1 cellular context compared by ENCODE assay signal in the genomic region with DNA sequence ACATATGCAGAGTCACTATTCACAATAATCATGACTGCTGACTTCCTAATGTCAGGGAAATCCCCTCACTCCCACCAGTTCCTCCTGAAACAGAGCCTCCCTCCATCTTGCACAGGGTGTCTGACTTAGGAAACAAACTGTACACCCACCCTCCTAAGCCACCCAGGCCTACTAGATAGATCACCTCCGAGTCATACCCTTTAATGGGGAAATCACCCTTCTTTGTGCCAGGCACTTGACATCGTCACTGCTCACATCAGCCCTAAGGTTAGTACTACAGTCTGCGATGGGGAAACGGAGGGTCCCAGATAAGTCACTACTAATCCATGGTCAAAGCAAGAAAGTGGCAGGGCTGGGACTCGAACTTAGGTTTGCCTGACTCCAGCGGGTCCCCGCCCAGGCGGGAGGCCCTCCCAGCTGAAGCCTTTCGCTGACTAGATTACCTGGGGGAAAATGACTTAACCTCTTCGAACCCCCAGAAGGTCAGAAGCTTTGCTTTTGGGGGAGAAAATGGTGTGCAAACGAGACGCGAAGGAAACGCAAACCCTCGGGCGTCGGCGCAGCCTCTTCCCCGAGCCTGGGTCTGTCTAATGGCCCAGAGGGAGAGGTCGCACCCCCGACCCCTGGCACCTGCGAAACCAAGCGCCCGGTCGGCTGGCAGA.
TF ChIP-seq lines count a peak whose summit lies in the region.

No MANE protein-coding gene starts in this region.

TF ChIP-seq in GM12878, 131 proteins besides CTCF, POLR2A, EP300 and RAD21 (continued from another document and continues in another):
- TF ChIP-seq, protein P1, sequence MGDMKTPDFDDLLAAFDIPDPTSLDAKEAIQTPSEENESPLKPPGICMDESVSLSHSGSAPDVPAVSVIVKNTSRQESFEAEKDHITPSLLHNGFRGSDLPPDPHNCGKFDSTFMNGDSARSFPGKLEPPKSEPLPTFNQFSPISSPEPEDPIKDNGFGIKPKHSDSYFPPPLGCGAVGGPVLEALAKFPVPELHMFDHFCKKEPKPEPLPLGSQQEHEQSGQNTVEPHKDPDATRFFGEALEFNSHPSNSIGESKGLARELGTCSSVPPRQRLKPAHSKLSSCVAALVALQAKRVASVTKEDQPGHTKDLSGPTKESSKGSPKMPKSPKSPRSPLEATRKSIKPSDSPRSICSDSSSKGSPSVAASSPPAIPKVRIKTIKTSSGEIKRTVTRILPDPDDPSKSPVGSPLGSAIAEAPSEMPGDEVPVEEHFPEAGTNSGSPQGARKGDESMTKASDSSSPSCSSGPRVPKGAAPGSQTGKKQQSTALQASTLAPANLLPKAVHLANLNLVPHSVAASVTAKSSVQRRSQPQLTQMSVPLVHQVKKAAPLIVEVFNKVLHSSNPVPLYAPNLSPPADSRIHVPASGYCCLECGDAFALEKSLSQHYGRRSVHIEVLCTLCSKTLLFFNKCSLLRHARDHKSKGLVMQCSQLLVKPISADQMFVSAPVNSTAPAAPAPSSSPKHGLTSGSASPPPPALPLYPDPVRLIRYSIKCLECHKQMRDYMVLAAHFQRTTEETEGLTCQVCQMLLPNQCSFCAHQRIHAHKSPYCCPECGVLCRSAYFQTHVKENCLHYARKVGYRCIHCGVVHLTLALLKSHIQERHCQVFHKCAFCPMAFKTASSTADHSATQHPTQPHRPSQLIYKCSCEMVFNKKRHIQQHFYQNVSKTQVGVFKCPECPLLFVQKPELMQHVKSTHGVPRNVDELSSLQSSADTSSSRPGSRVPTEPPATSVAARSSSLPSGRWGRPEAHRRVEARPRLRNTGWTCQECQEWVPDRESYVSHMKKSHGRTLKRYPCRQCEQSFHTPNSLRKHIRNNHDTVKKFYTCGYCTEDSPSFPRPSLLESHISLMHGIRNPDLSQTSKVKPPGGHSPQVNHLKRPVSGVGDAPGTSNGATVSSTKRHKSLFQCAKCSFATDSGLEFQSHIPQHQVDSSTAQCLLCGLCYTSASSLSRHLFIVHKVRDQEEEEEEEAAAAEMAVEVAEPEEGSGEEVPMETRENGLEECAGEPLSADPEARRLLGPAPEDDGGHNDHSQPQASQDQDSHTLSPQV (IDR thresholded peaks at IDR 0.05): no peak
- TF ChIP-seq RELA (IDR thresholded peaks at IDR 0.05; ENCODE audit: borderline replicate concordance, partially characterized antibody) (peak; percentile 80), SIN3A (IDR thresholded peaks at IDR 0.05; ENCODE audit: low read depth, low read length) (no peak; the same call in 1 of the 2 replicates), IKZF2 (IDR thresholded peaks at IDR 0.05) (peak in 1 of 2 experiments; percentile 13; a peak in 2 of 4 replicates), EGR1 (IDR thresholded peaks at IDR 0.05; ENCODE audit: borderline replicate concordance in 1 of 2, low read depth in 2 of 2, low read length in 2 of 2) (peak in 1 of 2 experiments; percentile 67; a peak in 1 of 3 replicates), NR2C1 (IDR thresholded peaks at IDR 0.05) (no peak), MYB (IDR thresholded peaks at IDR 0.05; ENCODE audit: borderline replicate concordance, low read depth, low read length) (no peak), GABPA (IDR thresholded peaks at IDR 0.05; ENCODE audit: low read depth) (no peak), EZH2 (IDR thresholded peaks at IDR 0.05; ENCODE audit: borderline replicate concordance, control insufficient read depth, low read depth, low read length) (no peak), NBN (IDR thresholded peaks at IDR 0.05) (peak; percentile 60; the same call in 1 of the 2 replicates), MTA3 (IDR thresholded peaks at IDR 0.05; ENCODE audit: borderline replicate concordance, low read length) (peak; percentile 88), ZBTB33 (IDR thresholded peaks at IDR 0.05) (no peak), RAD51 (IDR thresholded peaks at IDR 0.05) (no peak), ESRRA (IDR thresholded peaks at IDR 0.05; ENCODE audit: low read length) (no peak), SP1 (IDR thresholded peaks at IDR 0.05; ENCODE audit: low read depth, low read length) (peak; percentile 46), ZNF207 (IDR thresholded peaks at IDR 0.05; ENCODE audit: borderline replicate concordance) (peak; percentile 37; the same call in 1 of the 2 replicates), LARP7 (IDR thresholded peaks at IDR 0.05) (no peak), ZNF24 (IDR thresholded peaks at IDR 0.05) (no peak), SIX5 (IDR thresholded peaks at IDR 0.05; ENCODE audit: low read depth, low read length, severe bottlenecking) (no peak), CBFB (IDR thresholded peaks at IDR 0.05; ENCODE audit: low read depth) (no peak), FOXM1 (IDR thresholded peaks at IDR 0.05; ENCODE audit: low read depth, low read length) (no peak), YY1 (IDR thresholded peaks at IDR 0.05; ENCODE audit: low read depth, low read length) (peak; percentile 89), POLR2AphosphoS5 (IDR thresholded peaks at IDR 0.05; ENCODE audit: low read length) (peak; percentile 81), E2F4 (IDR thresholded peaks at IDR 0.05; ENCODE audit: low read depth, low read length) (no peak), RB1 (IDR thresholded peaks at IDR 0.05; ENCODE audit: borderline replicate concordance) (no peak), HDGF (IDR thresholded peaks at IDR 0.05) (no peak), SREBF1 (IDR thresholded peaks at IDR 0.05; ENCODE audit: low read length) (no peak), JUND (IDR thresholded peaks at IDR 0.05; ENCODE audit: low read depth, low read length) (no peak), TBL1XR1 (IDR thresholded peaks at IDR 0.05; ENCODE audit: low read depth, low read length) (no peak), BACH1 (IDR thresholded peaks at IDR 0.05; ENCODE audit: borderline replicate concordance) (peak; percentile 98), DPF2 (IDR thresholded peaks at IDR 0.05) (no peak), STAT1 (conservative IDR thresholded peaks at IDR 0.05) (no peak), KDM1A (IDR thresholded peaks at IDR 0.05; ENCODE audit: borderline replicate concordance) (no peak), TAF1 (IDR thresholded peaks at IDR 0.05; ENCODE audit: borderline replicate concordance, low read depth, low read length) (no peak; the same call in 1 of the 2 replicates), IKZF1 (conservative IDR thresholded peaks at IDR 0.05) (no peak), ATF7 (IDR thresholded peaks at IDR 0.05; ENCODE audit: low read depth) (peak; percentile 42; the same call in 1 of the 2 replicates), ZZZ3 (IDR thresholded peaks at IDR 0.05; ENCODE audit: control insufficient read depth, insufficient read length, low read depth) (no peak), ZNF384 (IDR thresholded peaks at IDR 0.05; ENCODE audit: borderline replicate concordance, low read depth, low read length) (no peak), FOS (IDR thresholded peaks at IDR 0.05; ENCODE audit: borderline replicate concordance, extremely low read depth, insufficient read length) (no peak), JUNB (IDR thresholded peaks at IDR 0.05) (no peak), KAT2A (conservative IDR thresholded peaks at IDR 0.05; ENCODE audit: control insufficient read depth, low read depth, low read length) (no peak), NR2F1 (conservative IDR thresholded peaks at IDR 0.05) (peak; percentile 92), PAX8 (IDR thresholded peaks at IDR 0.05) (no peak), CREM (IDR thresholded peaks at IDR 0.05; ENCODE audit: low read depth) (peak; percentile 58; the same call in 1 of the 2 replicates), ZNF687 (IDR thresholded peaks at IDR 0.05) (no peak; the same call in 1 of the 2 replicates), ZBED1 (IDR thresholded peaks at IDR 0.05; ENCODE audit: borderline replicate concordance) (peak; percentile 95), FOXK2 (IDR thresholded peaks at IDR 0.05) (no peak)
- TF ChIP-seq, protein P2, sequence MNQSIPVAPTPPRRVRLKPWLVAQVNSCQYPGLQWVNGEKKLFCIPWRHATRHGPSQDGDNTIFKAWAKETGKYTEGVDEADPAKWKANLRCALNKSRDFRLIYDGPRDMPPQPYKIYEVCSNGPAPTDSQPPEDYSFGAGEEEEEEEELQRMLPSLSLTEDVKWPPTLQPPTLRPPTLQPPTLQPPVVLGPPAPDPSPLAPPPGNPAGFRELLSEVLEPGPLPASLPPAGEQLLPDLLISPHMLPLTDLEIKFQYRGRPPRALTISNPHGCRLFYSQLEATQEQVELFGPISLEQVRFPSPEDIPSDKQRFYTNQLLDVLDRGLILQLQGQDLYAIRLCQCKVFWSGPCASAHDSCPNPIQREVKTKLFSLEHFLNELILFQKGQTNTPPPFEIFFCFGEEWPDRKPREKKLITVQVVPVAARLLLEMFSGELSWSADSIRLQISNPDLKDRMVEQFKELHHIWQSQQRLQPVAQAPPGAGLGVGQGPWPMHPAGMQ (IDR thresholded peaks at IDR 0.05; ENCODE audit: borderline replicate concordance): no peak
- TF ChIP-seq, protein P3, sequence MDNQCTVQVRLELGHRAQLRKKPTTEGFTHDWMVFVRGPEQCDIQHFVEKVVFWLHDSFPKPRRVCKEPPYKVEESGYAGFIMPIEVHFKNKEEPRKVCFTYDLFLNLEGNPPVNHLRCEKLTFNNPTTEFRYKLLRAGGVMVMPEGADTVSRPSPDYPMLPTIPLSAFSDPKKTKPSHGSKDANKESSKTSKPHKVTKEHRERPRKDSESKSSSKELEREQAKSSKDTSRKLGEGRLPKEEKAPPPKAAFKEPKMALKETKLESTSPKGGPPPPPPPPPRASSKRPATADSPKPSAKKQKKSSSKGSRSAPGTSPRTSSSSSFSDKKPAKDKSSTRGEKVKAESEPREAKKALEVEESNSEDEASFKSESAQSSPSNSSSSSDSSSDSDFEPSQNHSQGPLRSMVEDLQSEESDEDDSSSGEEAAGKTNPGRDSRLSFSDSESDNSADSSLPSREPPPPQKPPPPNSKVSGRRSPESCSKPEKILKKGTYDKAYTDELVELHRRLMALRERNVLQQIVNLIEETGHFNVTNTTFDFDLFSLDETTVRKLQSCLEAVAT (IDR thresholded peaks at IDR 0.05): peak; percentile 80; the same call in 1 of the 2 replicates
- TF ChIP-seq, protein P4, sequence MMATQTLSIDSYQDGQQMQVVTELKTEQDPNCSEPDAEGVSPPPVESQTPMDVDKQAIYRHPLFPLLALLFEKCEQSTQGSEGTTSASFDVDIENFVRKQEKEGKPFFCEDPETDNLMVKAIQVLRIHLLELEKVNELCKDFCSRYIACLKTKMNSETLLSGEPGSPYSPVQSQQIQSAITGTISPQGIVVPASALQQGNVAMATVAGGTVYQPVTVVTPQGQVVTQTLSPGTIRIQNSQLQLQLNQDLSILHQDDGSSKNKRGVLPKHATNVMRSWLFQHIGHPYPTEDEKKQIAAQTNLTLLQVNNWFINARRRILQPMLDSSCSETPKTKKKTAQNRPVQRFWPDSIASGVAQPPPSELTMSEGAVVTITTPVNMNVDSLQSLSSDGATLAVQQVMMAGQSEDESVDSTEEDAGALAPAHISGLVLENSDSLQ (IDR thresholded peaks at IDR 0.05): no peak
- TF ChIP-seq, protein P5, sequence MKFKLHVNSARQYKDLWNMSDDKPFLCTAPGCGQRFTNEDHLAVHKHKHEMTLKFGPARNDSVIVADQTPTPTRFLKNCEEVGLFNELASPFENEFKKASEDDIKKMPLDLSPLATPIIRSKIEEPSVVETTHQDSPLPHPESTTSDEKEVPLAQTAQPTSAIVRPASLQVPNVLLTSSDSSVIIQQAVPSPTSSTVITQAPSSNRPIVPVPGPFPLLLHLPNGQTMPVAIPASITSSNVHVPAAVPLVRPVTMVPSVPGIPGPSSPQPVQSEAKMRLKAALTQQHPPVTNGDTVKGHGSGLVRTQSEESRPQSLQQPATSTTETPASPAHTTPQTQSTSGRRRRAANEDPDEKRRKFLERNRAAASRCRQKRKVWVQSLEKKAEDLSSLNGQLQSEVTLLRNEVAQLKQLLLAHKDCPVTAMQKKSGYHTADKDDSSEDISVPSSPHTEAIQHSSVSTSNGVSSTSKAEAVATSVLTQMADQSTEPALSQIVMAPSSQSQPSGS (IDR thresholded peaks at IDR 0.05; ENCODE audit: low read length): peak; percentile 70
